ENCODE assay signal across 19 cellular contexts in the genomic region with DNA sequence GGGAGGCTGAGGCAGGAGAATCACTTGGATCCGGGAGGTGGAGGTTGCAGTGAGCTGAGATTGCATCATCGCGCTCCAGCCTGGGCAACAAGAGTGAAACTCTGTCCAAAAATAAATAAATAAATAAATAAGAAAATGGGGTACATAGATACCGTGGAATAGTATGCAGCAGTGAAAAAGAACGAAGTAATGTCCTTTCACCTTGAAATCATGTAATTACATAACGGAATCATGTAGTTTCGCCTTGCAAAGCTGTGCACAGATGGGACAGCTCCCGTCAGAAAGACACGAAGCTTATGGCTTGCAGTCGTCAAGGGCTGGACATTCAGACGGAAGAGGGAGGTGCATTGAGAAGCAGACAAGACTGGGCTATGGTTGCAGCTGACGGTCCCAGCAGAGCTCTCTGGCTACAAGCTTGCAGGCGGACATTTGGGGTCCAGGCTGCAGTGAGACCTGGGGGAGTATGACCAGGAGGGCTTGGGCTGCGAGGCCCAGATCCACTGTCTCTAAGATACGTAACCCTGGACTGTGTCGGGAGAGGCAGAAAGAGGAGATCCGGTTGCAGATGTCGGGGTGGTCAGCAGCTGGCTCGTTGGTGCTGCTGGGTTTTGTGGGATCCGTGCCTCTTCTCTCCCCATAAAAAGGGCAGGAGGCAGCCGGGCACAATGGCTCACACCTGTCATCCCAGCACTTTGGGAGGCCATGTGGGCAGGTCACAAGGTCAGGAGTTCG. TPM values are rescaled to one million over a fixed set of nuclear protein-coding genes. Genes with fewer than 3 reads are reported as not detected.
DNase-seq lines count a peak whose midpoint lies in the region; ATAC-seq, FAIRE-seq and TF ChIP-seq lines count a peak whose summit lies in the region.
"Had no signal": no experiment of that assay in that cellular context is flagged by ENCODE, and none has a peak within 500 bp of the region (broad histone marks: within the 10 kb centered on the region; RNA-seq: fewer than 3 reads in every experiment).

No MANE protein-coding gene starts in this region.

- H3K9me2 ChIP-seq in Karpas-422 (replicated peaks; ENCODE audit: insufficient read depth, low read length), result no peaks in the 10 kb centered on the region

- H4K20me1 ChIP-seq in Karpas-422 (ENCODE audit: insufficient read depth, low read depth, low read length), result no peaks in the 10 kb centered on the region
- no peaks in the 10 kb centered on the region for H4K20me1 ChIP-seq in HepG2 (ENCODE audit: insufficient read depth, low read length)

- H3K27ac ChIP-seq in Karpas-422 (ENCODE audit: low read length) (no peak overlapping the region), HepG2 (ENCODE audit: extremely low read length, insufficient read depth, low read length) (no peak overlapping the region)
- H3K27ac ChIP-seq: KMS-11 had no signal

- no peak for TF ChIP-seq CTCF in HepG2 (CRISPR knock-in tag; IDR thresholded peaks at IDR 0.05)

- BruUV-seq in HepG2 (replicated peaks; lab: Mats Ljungman, UMichigan), result no TSS peak

- TF ChIP-seq POLR2A in HepG2 (IDR thresholded peaks at IDR 0.05; ENCODE audit: insufficient read depth in 1 of 2, low read depth in 2 of 2, low read length in 2 of 2), result no peak

- H3K9me3 ChIP-seq in Karpas-422 (ENCODE audit: low read length) (no peaks in the 10 kb centered on the region), HepG2 (ENCODE audit: low read length) (no peaks in the 10 kb centered on the region)
- H3K9me3 ChIP-seq: MG63 had no signal

- peak; percentile 5 to 12 for DNase-seq in activated T-cell treated with anti-CD3 and anti-CD28 coated beads, Interleukin-2, amount 50 U/mL, for 48 hours
- no peak for DNase-seq in activated T-cell treated with anti-CD3 and anti-CD28 coated beads, Interleukin-2, amount 50 U/mL, for 4 hours
- peak; percentile 35 for DNase-seq in Karpas-422
- no peak for DNase-seq in HepG2 (ENCODE audit: low spot score)
- DNase-seq in stimulated activated naive B cell treated with anti-CD40 and anti-IgM and Interleukin-4, amounts not matched to agents 10 μg/mL and 1 μg/mL and 100 μg/mL, for 72 hours, result no peak
- no peak for DNase-seq in hippocampal formation (lab: John Stamatoyannopoulos, UW)
- no peak for DNase-seq in H7
- no peak for DNase-seq in HK-2 (ENCODE audit: unreplicated experiment)
- DNase-seq: AML-193; CD4-positive, alpha-beta memory T cell; DMS79; GDM1; HFFc6; MG63; NCI-H1092 treated with DMSO at 0.1 percent for 48 hours; NCI-H187; NCI-H446; SIG-M5 had no signal

- H3K4me3 ChIP-seq in Karpas-422 (ENCODE audit: low read length) (no peak overlapping the region), HepG2 (replicated peaks in 1 of 3; ENCODE audit: insufficient read depth in 1 of 3, low read depth in 2 of 3, low read length in 3 of 3) (no peak overlapping the region), H7 (ENCODE audit: insufficient read depth, low read depth, low read length) (no peak overlapping the region)
- H3K4me3 ChIP-seq: MG63 had no signal

- H3K4me1 ChIP-seq in Karpas-422 (ENCODE audit: low read length), result no peaks in the 10 kb centered on the region
- H3K4me1 ChIP-seq in HepG2 (ENCODE audit: insufficient read depth, low read length), result peaks cover 14% of the 10 kb centered on the region; the same call in 1 of the 2 replicates

- H3K36me3 ChIP-seq in Karpas-422 (ENCODE audit: insufficient read depth, low read length) (no peaks in the 10 kb centered on the region), HepG2 (replicated peaks in 1 of 2; ENCODE audit: control insufficient read depth in 1 of 2, insufficient read depth in 2 of 2, low read length in 2 of 2) (no peaks in the 10 kb centered on the region), H7 (replicated peaks; ENCODE audit: control insufficient read depth, insufficient read depth, low read length) (no peaks in the 10 kb centered on the region)
- H3K36me3 ChIP-seq: MG63 had no signal

- ATAC-seq in activated T-cell treated with anti-CD3 and anti-CD28 coated beads, Interleukin-2, amount 50 U/mL, for 4 hours, result no peak
- no peak for ATAC-seq in HepG2
- ATAC-seq in stimulated activated naive B cell treated with anti-CD40 and anti-IgM and Interleukin-4, amounts not matched to agents 10 μg/mL and 1 μg/mL and 100 μg/mL, for 72 hours (replicated peaks), result no peak

- no peak overlapping the region for H3K4me3 Mint-ChIP-seq in activated T-cell treated with anti-CD3 and anti-CD28 coated beads, Interleukin-2, amount 50 U/mL, for 4 hours
- H3K4me3 Mint-ChIP-seq in stimulated activated naive B cell treated with anti-CD40 and anti-IgM and Interleukin-4, amounts not matched to agents 10 μg/mL and 1 μg/mL and 100 μg/mL, for 72 hours, result no peak overlapping the region
- H3K4me3 Mint-ChIP-seq: CD4-positive, alpha-beta memory T cell; HFFc6 had no signal

- FAIRE-seq in HepG2 (lab: Jason Lieb, UNC), result no peak

- in situ Hi-C loops in HepG2 (cut with HindIII; ENCODE audit: extremely low pct_ligation_motif_present, low pct_unique_long_range_greater_than_20kb), result no loop called here

- H3K27me3 ChIP-seq in Karpas-422 (ENCODE audit: low read length) (no peaks in the 10 kb centered on the region), HepG2 (ENCODE audit: control insufficient read depth in 1 of 2, insufficient read depth in 2 of 2, low read length in 2 of 2) (no peaks in the 10 kb centered on the region), H7 (ENCODE audit: control insufficient read depth, insufficient read depth, low read length) (no peaks in the 10 kb centered on the region)
- H3K27me3 ChIP-seq: MG63 had no signal

- peaks cover 14% of the 10 kb centered on the region for H3K4me1 Mint-ChIP-seq in activated T-cell treated with anti-CD3 and anti-CD28 coated beads, Interleukin-2, amount 50 U/mL, for 4 hours (ENCODE audit: low read depth)
- peaks cover 19 to 33% of the 10 kb centered on the region in 2 donors for H3K4me1 Mint-ChIP-seq in stimulated activated naive B cell treated with anti-CD40 and anti-IgM and Interleukin-4, amounts not matched to agents 10 μg/mL and 1 μg/mL and 100 μg/mL, for 72 hours

- peaks cover 6% of the 10 kb centered on the region for H3K9me3 Mint-ChIP-seq in activated T-cell treated with anti-CD3 and anti-CD28 coated beads, Interleukin-2, amount 50 U/mL, for 4 hours
- H3K9me3 Mint-ChIP-seq in stimulated activated naive B cell treated with anti-CD40 and anti-IgM and Interleukin-4, amounts not matched to agents 10 μg/mL and 1 μg/mL and 100 μg/mL, for 72 hours, result peaks cover 3 to 5% of the 10 kb centered on the region in 2 donors
- H3K9me3 Mint-ChIP-seq: CD4-positive, alpha-beta memory T cell had no signal

- no peak for TF ChIP-seq RAD21 in HepG2 (CRISPR knock-in tag; IDR thresholded peaks at IDR 0.05)

- TF ChIP-seq EP300 in HepG2 (IDR thresholded peaks at IDR 0.05; ENCODE audit: low read depth in 2 of 2, low read length in 2 of 2), result no peak
- TF ChIP-seq EP300 in HepG2 (CRISPR knock-in tag; IDR thresholded peaks at IDR 0.05; ENCODE audit: borderline replicate concordance), result no peak

- no peak overlapping the region for H2AFZ ChIP-seq in Karpas-422 (ENCODE audit: low read length)
- H2AFZ ChIP-seq in HepG2 (ENCODE audit: low read length), result no peak overlapping the region

- H3K27ac Mint-ChIP-seq in stimulated activated naive B cell treated with anti-CD40 and anti-IgM and Interleukin-4, amounts not matched to agents 10 μg/mL and 1 μg/mL and 100 μg/mL, for 72 hours, result peak overlapping the region; percentile 25
- H3K27ac Mint-ChIP-seq: HFFc6 had no signal

- no peaks in the 10 kb centered on the region for H3K27me3 Mint-ChIP-seq in activated T-cell treated with anti-CD3 and anti-CD28 coated beads, Interleukin-2, amount 50 U/mL, for 4 hours (ENCODE audit: low read depth)
- H3K27me3 Mint-ChIP-seq in stimulated activated naive B cell treated with anti-CD40 and anti-IgM and Interleukin-4, amounts not matched to agents 10 μg/mL and 1 μg/mL and 100 μg/mL, for 72 hours, result no peaks in the 10 kb centered on the region
- H3K27me3 Mint-ChIP-seq: CD4-positive, alpha-beta memory T cell had no signal

- H3K79me2 ChIP-seq in Karpas-422 (ENCODE audit: low read length) (no peaks in the 10 kb centered on the region), HepG2 (ENCODE audit: insufficient read depth, low read length) (no peaks in the 10 kb centered on the region)

- no peak overlapping the region for H3K4me2 ChIP-seq in Karpas-422 (ENCODE audit: low read depth, low read length, poor library complexity, severe bottlenecking)
- H3K4me2 ChIP-seq in HepG2 (ENCODE audit: low read depth, low read length), result no peak overlapping the region
- H3K4me2 ChIP-seq: KMS-11 had no signal

- CTCF ChIA-PET in HepG2 (lab: Yijun Ruan, JAX; ENCODE audit: low intra/inter-chr PET ratio, low total read pairs), result no interaction called here

- WGBS in HepG2 (ENCODE audit: low lambda C conversion rate), result 56% methylated on average over 18 of the region's 22 CpGs

- H3K36me3 Mint-ChIP-seq in activated T-cell treated with anti-CD3 and anti-CD28 coated beads, Interleukin-2, amount 50 U/mL, for 4 hours (ENCODE audit: insufficient read depth), result peaks cover 4% of the 10 kb centered on the region
- peaks cover 5 to 13% of the 10 kb centered on the region in 2 donors for H3K36me3 Mint-ChIP-seq in stimulated activated naive B cell treated with anti-CD40 and anti-IgM and Interleukin-4, amounts not matched to agents 10 μg/mL and 1 μg/mL and 100 μg/mL, for 72 hours
- H3K36me3 Mint-ChIP-seq: CD4-positive, alpha-beta memory T cell had no signal

- intact Hi-C loops in HepG2 (cut with micrococcal nuclease; ENCODE audit: unreplicated experiment), result no loop called here

- POLR2A ChIA-PET in HepG2 (lab: Yijun Ruan, JAX), result no interaction called here

- H3K9ac ChIP-seq in Karpas-422 (ENCODE audit: low read length), result no peak overlapping the region
- no peak overlapping the region for H3K9ac ChIP-seq in HepG2 (ENCODE audit: insufficient read depth, low read depth, low read length)
- H3K9ac ChIP-seq: KMS-11 had no signal

RNA-seq across cellular contexts. Expression of a gene that starts 6.2 kb away (rescaled TPM):
- total RNA-seq in activated T-cell treated with anti-CD3 and anti-CD28 coated beads, Interleukin-2, amount 50 U/mL, for 4 hours, result 10 to 100 TPM; 14.4 to 22.2 (median 18.4) TPM
- total RNA-seq in Karpas-422 (2014; rRNA removed; shearing (Covaris generic); ENCODE audit: low replicate concordance), result 87.1 and 130 TPM in 2 replicates
- 0.66 and 1.0 TPM in 2 replicates for total RNA-seq in HepG2 (2016; rRNA removed; fragmentation: Illumina TruSeq; extraction: Trizol)
- 0.09 and 0.10 TPM in 2 replicates for total RNA-seq in HepG2 (2016; cell fraction: cytosol; rRNA removed; fragmentation: Illumina TruSeq; extraction: Trizol; ENCODE audit: low read depth)
- total RNA-seq in HepG2 (2016; cell fraction: insoluble cytoplasmic fraction; rRNA removed; fragmentation: Illumina TruSeq; extraction: Trizol), result 0.68 and 1.1 TPM in 2 replicates
- total RNA-seq in HepG2 (2016; cell fraction: membrane; rRNA removed; fragmentation: Illumina TruSeq; extraction: Trizol), result 0.31 and 0.34 TPM in 2 replicates
- 1.0 and 1.6 TPM in 2 replicates for total RNA-seq in HepG2 (2016; cell fraction: nucleus; rRNA removed; fragmentation: Illumina TruSeq; extraction: Trizol)
- polyA plus RNA-seq in HepG2 (2011; rRNA removed), result 1.3 and 3.1 TPM in 2 replicates
- polyA plus RNA-seq in HepG2 (2011; cell fraction: cytosol; rRNA removed), result 2.0 and 2.3 TPM in 2 replicates
- polyA plus RNA-seq in HepG2 (2011; cell fraction: nucleus; rRNA removed), result 1.5 and 1.8 TPM in 2 replicates
- polyA plus RNA-seq in HepG2 (2012), result 2.1 and 2.4 TPM in 2 replicates
- 0.08 and 0.09 TPM in 2 replicates for polyA plus RNA-seq in HepG2 (2016; cell fraction: cytosol; fragmentation: Illumina TruSeq; extraction: Trizol; ENCODE audit: low read depth)
- 0.65 and 0.91 TPM in 2 replicates for polyA plus RNA-seq in HepG2 (2016; cell fraction: insoluble cytoplasmic fraction; fragmentation: Illumina TruSeq; extraction: Trizol; ENCODE audit: low read depth)
- 0.16 and 0.28 TPM in 2 replicates for polyA plus RNA-seq in HepG2 (2016; cell fraction: membrane; fragmentation: Illumina TruSeq; extraction: Trizol; ENCODE audit: low read depth)
- 2.0 and 2.3 TPM in 2 replicates for polyA plus RNA-seq in HepG2 (2016; cell fraction: nucleus; fragmentation: Illumina TruSeq; extraction: Trizol; ENCODE audit: insufficient read depth, low read depth)
- polyA minus RNA-seq in HepG2 (2011; rRNA and poly(A)+ RNA removed; ENCODE audit: low replicate concordance), result 0.09 and 7.8 TPM in 2 replicates
- 2.4 and 2.6 TPM in 2 replicates for polyA minus RNA-seq in HepG2 (2011; cell fraction: cytosol; rRNA and poly(A)+ RNA removed)
- polyA minus RNA-seq in HepG2 (2011; cell fraction: nucleus; rRNA and poly(A)+ RNA removed), result 1.4 and 2.2 TPM in 2 replicates
- total RNA-seq in H7 (2014; rRNA removed; shearing (Covaris generic)), result 0.03 and 0.15 TPM in 2 replicates
- total RNA-seq: HFFc6 had no signal

RNA-seq across cellular contexts. Expression of a gene that starts 48.2 kb away (rescaled TPM):
- 10 to 100 TPM; 56.3 to 62.6 (median 60.6) TPM for total RNA-seq in activated T-cell treated with anti-CD3 and anti-CD28 coated beads, Interleukin-2, amount 50 U/mL, for 4 hours
- total RNA-seq in Karpas-422 (2014; rRNA removed; shearing (Covaris generic); ENCODE audit: low replicate concordance), result 27.9 and 66.6 TPM in 2 replicates
- 16.8 and 26.5 TPM in 2 replicates for total RNA-seq in HepG2 (2016; rRNA removed; fragmentation: Illumina TruSeq; extraction: Trizol)
- 6.5 and 6.8 TPM in 2 replicates for total RNA-seq in HepG2 (2016; cell fraction: cytosol; rRNA removed; fragmentation: Illumina TruSeq; extraction: Trizol; ENCODE audit: low read depth)
- total RNA-seq in HepG2 (2016; cell fraction: insoluble cytoplasmic fraction; rRNA removed; fragmentation: Illumina TruSeq; extraction: Trizol), result 14.2 and 27.6 TPM in 2 replicates
- total RNA-seq in HepG2 (2016; cell fraction: membrane; rRNA removed; fragmentation: Illumina TruSeq; extraction: Trizol), result 10.5 and 10.6 TPM in 2 replicates
- 20.8 and 27.2 TPM in 2 replicates for total RNA-seq in HepG2 (2016; cell fraction: nucleus; rRNA removed; fragmentation: Illumina TruSeq; extraction: Trizol)
- polyA plus RNA-seq in HepG2 (2011; rRNA removed), result 20.5 and 29.8 TPM in 2 replicates
- polyA plus RNA-seq in HepG2 (2011; cell fraction: cytosol; rRNA removed), result 8.1 and 10.8 TPM in 2 replicates
- 303 and 327 TPM in 2 replicates for polyA plus RNA-seq in HepG2 (2011; cell fraction: nucleus; rRNA removed)
- polyA plus RNA-seq in HepG2 (2012), result 24.1 and 26.3 TPM in 2 replicates
- 2.3 and 2.6 TPM in 2 replicates for polyA plus RNA-seq in HepG2 (2016; cell fraction: cytosol; fragmentation: Illumina TruSeq; extraction: Trizol; ENCODE audit: low read depth)
- 17.5 and 20.6 TPM in 2 replicates for polyA plus RNA-seq in HepG2 (2016; cell fraction: insoluble cytoplasmic fraction; fragmentation: Illumina TruSeq; extraction: Trizol; ENCODE audit: low read depth)
- polyA plus RNA-seq in HepG2 (2016; cell fraction: membrane; fragmentation: Illumina TruSeq; extraction: Trizol; ENCODE audit: low read depth), result 6.1 and 6.3 TPM in 2 replicates
- polyA plus RNA-seq in HepG2 (2016; cell fraction: nucleus; fragmentation: Illumina TruSeq; extraction: Trizol; ENCODE audit: insufficient read depth, low read depth), result 80.9 and 81.0 TPM in 2 replicates
- 5.9 and 7.1 TPM in 2 replicates for polyA minus RNA-seq in HepG2 (2011; rRNA and poly(A)+ RNA removed; ENCODE audit: low replicate concordance)
- 4.2 and 5.9 TPM in 2 replicates for polyA minus RNA-seq in HepG2 (2011; cell fraction: cytosol; rRNA and poly(A)+ RNA removed)
- 19.3 and 20.2 TPM in 2 replicates for polyA minus RNA-seq in HepG2 (2011; cell fraction: nucleus; rRNA and poly(A)+ RNA removed)
- 52.9 and 76.2 TPM in 2 replicates for total RNA-seq in H7 (2014; rRNA removed; shearing (Covaris generic))

Comparison
In these comparisons a context has a peak if more than half of its experiments do, and no peak if none do; other contexts are left out.
1. DNase-seq: peak in activated T-cell treated with anti-CD3 and anti-CD28 coated beads, Interleukin-2, amount 50 U/mL, for 48 hours (2 of 2) and Karpas-422 (single experiment); none in activated T-cell treated with anti-CD3 and anti-CD28 coated beads, Interleukin-2, amount 50 U/mL, for 4 hours (single experiment), HepG2 (single experiment), stimulated activated naive B cell treated with anti-CD40 and anti-IgM and Interleukin-4, amounts not matched to agents 10 μg/mL and 1 μg/mL and 100 μg/mL, for 72 hours (single experiment), hippocampal formation (0 of 2), H7 (single experiment) and HK-2 (single experiment).